Comparison of ENCODE assay signal across 11 cellular contexts in genomic region chr6:25266425-25267135, GRCh38. TPM values are rescaled to one million over a fixed set of nuclear protein-coding genes. Genes with fewer than 3 reads are reported as not detected.
DNase-seq lines count a peak whose midpoint lies in the region; ATAC-seq, FAIRE-seq and TF ChIP-seq lines count a peak whose summit lies in the region.
"Had no signal": no experiment of that assay in that cellular context is flagged by ENCODE, and none has a peak within 500 bp of the region (broad histone marks: within the 10 kb centered on the region; RNA-seq: fewer than 3 reads in every experiment).

No MANE protein-coding gene starts in this region.

- H4K8ac ChIP-seq in neuronal stem cell (ENCODE audit: low read depth, low read length), result no peak overlapping the region

- no peak overlapping the region for H3K4ac ChIP-seq in neuronal stem cell (ENCODE audit: low read length)

- no peak overlapping the region for H3K14ac ChIP-seq in neuronal stem cell (ENCODE audit: low read length)

- peaks cover 0 to 5% (median 0%) of the 10 kb centered on the region in 7 donors for H3K27me3 ChIP-seq in heart right ventricle
- no peaks in the 10 kb centered on the region for H3K27me3 ChIP-seq in vagina
- H3K27me3 ChIP-seq in neuronal stem cell (ENCODE audit: control insufficient read depth in 3 of 3, insufficient read depth in 3 of 3, low read depth in 1 of 3, low read length in 3 of 3), result no peaks in the 10 kb centered on the region

- no peak overlapping the region for H2BK5ac ChIP-seq in neuronal stem cell (ENCODE audit: low read length)

- 62 to 66% methylated on average over 5 of the region's 5 CpGs for WGBS in heart right ventricle, 2 donors
- no CpG with 5 or more reads among the region's 5 CpGs for WGBS in neuronal stem cell (ENCODE audit: extremely low coverage in 2 of 2, insufficient read length in 2 of 2, insufficient replicate concordance in 1 of 2), 2 donors

- DNase-seq in heart right ventricle (no peak), Right ventricle myocardium inferior (ENCODE audit: missing footprints) (no peak), fibroblast of the aortic adventitia (ENCODE audit: low read depth) (peak; percentile 68), vagina (ENCODE audit: extremely low spot score in 2 of 2) (no peak), GM12892 (ENCODE audit: insufficient read length) (no peak), neuronal stem cell (ENCODE audit: low spot score) (no peak)
- DNase-seq: NCI-H1417 treated with DMSO at 0.1 percent for 48 hours had no signal

- H3K9ac ChIP-seq in neuronal stem cell (ENCODE audit: low read depth, low read length, poor library complexity), result no peak overlapping the region

- H3K79me1 ChIP-seq in neuronal stem cell (ENCODE audit: low read depth, low read length), result no peaks in the 10 kb centered on the region

- no peak overlapping the region for H4K91ac ChIP-seq in neuronal stem cell (ENCODE audit: low read depth, low read length, poor library complexity)

- H2BK12ac ChIP-seq in neuronal stem cell (ENCODE audit: low read length), result no peak overlapping the region

- H3K4me2 ChIP-seq in neuronal stem cell (ENCODE audit: insufficient read depth, low read length, poor library complexity, severe bottlenecking), result no peak overlapping the region

- intact Hi-C loops in heart right ventricle (cut with DNase I), result loop anchor here in 5 of 10 donors (5.0 to 10.0 kb wide), 4 partner anchors 291 to 338 kb away; no protein-coding TSS in a partner anchor
- intact Hi-C loops in Right ventricle myocardium inferior (cut with DNase I), result loop anchor here (5.0 kb wide), 2 partner anchors 291 to 336 kb away; no protein-coding TSS in a partner anchor
- intact Hi-C loops in vagina (cut with DNase I), result no loop called here

- FAIRE-seq in GM12892 (lab: Jason Lieb, UNC), result no peak

- TF ChIP-seq POLR2A in vagina (IDR thresholded peaks at IDR 0.05) (no peak), GM12892 (IDR thresholded peaks at IDR 0.05; ENCODE audit: low read depth, low read length) (no peak)

- H3K36me3 ChIP-seq in heart right ventricle (no peaks in the 10 kb centered on the region), HEK293 (ENCODE audit: control insufficient read depth in 2 of 2, insufficient read depth in 1 of 2, low read length in 2 of 2) (no peaks in the 10 kb centered on the region), vagina (no peaks in the 10 kb centered on the region), neuronal stem cell (replicated peaks in 1 of 2; ENCODE audit: control insufficient read depth in 2 of 2, insufficient read depth in 2 of 2, low read length in 2 of 2) (no peaks in the 10 kb centered on the region)

- POLR2A ChIA-PET in HEK293 (lab: Yijun Ruan, JAX), result interaction anchor here (1.9 kb wide), 1 partner anchor 12 kb away, joined by 13 read pairs; the partner anchor contains the start of gene CARMIL1

- H2BK15ac ChIP-seq in neuronal stem cell (ENCODE audit: low read length), result no peak overlapping the region

- no peak overlapping the region for H2AK5ac ChIP-seq in neuronal stem cell (ENCODE audit: low read depth, low read length)

- H3K4me1 ChIP-seq in heart right ventricle (peaks cover 0 to 7% (median 0%) of the 10 kb centered on the region in 9 donors), HEK293 (ENCODE audit: control insufficient read depth, insufficient read depth, low read length) (no peaks in the 10 kb centered on the region; the same call in 1 of the 2 replicates), vagina (no peaks in the 10 kb centered on the region), neuronal stem cell (ENCODE audit: control insufficient read depth in 2 of 2, insufficient read depth in 1 of 2, low read depth in 1 of 2, low read length in 2 of 2) (no peaks in the 10 kb centered on the region)

- H3K4me3 ChIP-seq in heart right ventricle (no peak overlapping the region), HEK293 (ENCODE audit: low read depth, low read length) (no peak overlapping the region), fibroblast of the aortic adventitia (ENCODE audit: low read depth, low read length) (no peak overlapping the region), vagina (no peak overlapping the region), neuronal stem cell (ENCODE audit: low read length in 2 of 2) (no peak overlapping the region)
- H3K4me3 ChIP-seq: K562 had no signal

- H3K23ac ChIP-seq in neuronal stem cell (ENCODE audit: low read depth, low read length, poor library complexity), result no peak overlapping the region

- H3K9me3 ChIP-seq in heart right ventricle, result peaks cover 0 to 14% (median 0%) of the 10 kb centered on the region in 11 donors
- H3K9me3 ChIP-seq in HEK293 (ENCODE audit: control insufficient read depth, insufficient read depth, low read depth, low read length), result no peaks in the 10 kb centered on the region
- H3K9me3 ChIP-seq in vagina, result no peaks in the 10 kb centered on the region
- H3K9me3 ChIP-seq in neuronal stem cell (replicated peaks in 1 of 2; ENCODE audit: control insufficient read depth in 2 of 2, insufficient read depth in 1 of 2, low read depth in 1 of 2, low read length in 2 of 2), result no peaks in the 10 kb centered on the region

- ATAC-seq in heart right ventricle, result peak in 6 of 8 donors; percentile 49 to 63 (median 60)
- no peak for ATAC-seq in Right ventricle myocardium inferior
- no peak for ATAC-seq in HG03139 (IDR thresholded peaks at IDR 0.05; ENCODE audit: unreplicated experiment)

- no peak overlapping the region for H3K18ac ChIP-seq in neuronal stem cell (ENCODE audit: low read length)

- H2AFZ ChIP-seq in neuronal stem cell (ENCODE audit: low read length), result no peak overlapping the region

- no peak for TF ChIP-seq CTCF in heart right ventricle (IDR thresholded peaks at IDR 0.05)
- TF ChIP-seq CTCF in HEK293 (tag by site-specific recombination; IDR thresholded peaks at IDR 0.05), result no peak
- TF ChIP-seq CTCF in fibroblast of the aortic adventitia (IDR thresholded peaks at IDR 0.05; ENCODE audit: insufficient read depth, low read length), result no peak
- no peak for TF ChIP-seq CTCF in vagina (IDR thresholded peaks at IDR 0.05)

- CTCF ChIA-PET in HEK293 (lab: Yijun Ruan, JAX), result interaction anchor here (0.6 to 5.0 kb wide), 64 partner anchors 9 to 624 kb away, joined by 3 to 124 read pairs (median 5); partner anchors contain the start of gene CARMIL1

- H2BK120ac ChIP-seq in neuronal stem cell (ENCODE audit: low read depth, low read length), result no peak overlapping the region

- H3K27ac ChIP-seq in heart right ventricle, result peak overlapping the region in 6 of 10 donors; percentile 7 to 66 (median 32)
- no peak overlapping the region for H3K27ac ChIP-seq in HEK293 (ENCODE audit: extremely low read depth, low read depth, low read length)
- peak overlapping the region; percentile 43 for H3K27ac ChIP-seq in vagina
- H3K27ac ChIP-seq in neuronal stem cell (replicated peaks; ENCODE audit: low read length), result no peak overlapping the region
- H3K27ac ChIP-seq: RWPE1 had no signal

TF ChIP-seq in HEK293, 187 proteins besides CTCF, POLR2A, EP300 and RAD21:
- TF ChIP-seq PRDM10 (tag by site-specific recombination; IDR thresholded peaks at IDR 0.05), result no peak
- peak; percentile 22; the same call in 1 of the 2 replicates for TF ChIP-seq PRDM6 (tag by site-specific recombination; IDR thresholded peaks at IDR 0.05)
- no peak for TF ChIP-seq ZNF266 (tag by site-specific recombination; IDR thresholded peaks at IDR 0.05; ENCODE audit: low read depth)

RNA-seq across cellular contexts. Expression of gene CARMIL1, which starts 12.6 kb away (rescaled TPM):
- total RNA-seq in heart right ventricle (10 to 100 TPM in 1 of 10 donors, 1 to 10 TPM in 9; 1.2 to 10.3 (median 4.1) TPM), Right ventricle myocardium inferior (5.4 TPM), fibroblast of the aortic adventitia (ENCODE audit: low replicate concordance) (23.9 and 38.7 TPM in 2 replicates), vagina (19.6 TPM)
- polyA plus RNA-seq in heart right ventricle, result 1 to 10 TPM; 3.1 to 8.2 TPM
- 4.0 TPM for polyA plus RNA-seq in GM12892 (2012; ENCODE audit: missing spikeins)
- 4.4 TPM for polyA plus RNA-seq in neuronal stem cell (2013, experiment 1 of 2)
- 4.0 TPM for polyA plus RNA-seq in neuronal stem cell (2013, experiment 2 of 2)

Comparison
In these comparisons a context has a peak if more than half of its experiments do, and no peak if none do; other contexts are left out.
1. ATAC-seq: peak in heart right ventricle (6 of 8); none in Right ventricle myocardium inferior (single experiment) and HG03139 (single experiment).
2. H3K27ac ChIP-seq: peak in heart right ventricle (6 of 10) and vagina (single experiment); none in HEK293 (single experiment) and neuronal stem cell (single experiment).